ENCODE assay signal across 8 cellular contexts in genomic region chr5:123511648-123512605, GRCh38. TPM values are rescaled to one million over a fixed set of nuclear protein-coding genes. Genes with fewer than 3 reads are reported as not detected.
DNase-seq lines count a peak whose midpoint lies in the region; ATAC-seq and TF ChIP-seq lines count a peak whose summit lies in the region.

CSNK1G3 (plus strand) TSS chr5:123512177; CDS start chr5:123545664, 33,487 bp downstream.

- POLR2A ChIA-PET in CD8-positive, alpha-beta memory T cell (lab: Charles Lee): interaction anchor here (0.7 to 4.2 kb wide), 7 partner anchors 9 to 1551 kb away, joined by 3 to 68 read pairs (median 5); partner anchors contain the start of genes CEP120 and SRFBP1

- intact Hi-C loops in lower lobe of right lung (cut with DNase I): no loop called here

- peak within 1 kb of the TSS; percentile 65 for H3K4me3 ChIP-seq in CD8-positive, alpha-beta memory T cell (ENCODE audit: low read length)
- H3K4me3 ChIP-seq in lower lobe of right lung: peak within 1 kb of the TSS; percentile 74

- peak within 1 kb of the TSS; percentile 70 for H3K27ac ChIP-seq in CD8-positive, alpha-beta memory T cell (ENCODE audit: low read depth, low read length)
- peak within 1 kb of the TSS; percentile 94 for H3K27ac ChIP-seq in lower lobe of right lung

- CTCF ChIA-PET in CD8-positive, alpha-beta memory T cell (lab: Charles Lee): interaction anchor here (1.0 to 4.0 kb wide), 3 partner anchors 24 to 88 kb away, joined by 3 to 35 read pairs (median 5); partner anchors contain the start of gene CEP120

- ATAC-seq in GM19463 (IDR thresholded peaks at IDR 0.05; ENCODE audit: unreplicated experiment): peak; percentile 89
- peak; percentile 98 for ATAC-seq in lower lobe of right lung

- no peaks in the 10 kb centered on the region for H3K36me3 ChIP-seq in CD8-positive, alpha-beta memory T cell (ENCODE audit: insufficient read depth, low read length)
- no peaks in the 10 kb centered on the region for H3K36me3 ChIP-seq in lower lobe of right lung

- peaks cover 4 to 6% of the 10 kb centered on the region in 2 donors for H3K27me3 Mint-ChIP-seq in CD8-positive, alpha-beta memory T cell

- no peak for TF ChIP-seq CTCF in lower lobe of right lung (IDR thresholded peaks at IDR 0.05)

- peaks cover 0 to 12% (median 0%) of the 10 kb centered on the region in 3 donors for H3K36me3 Mint-ChIP-seq in CD8-positive, alpha-beta memory T cell

- DNase-seq in CD8-positive, alpha-beta memory T cell: peak; percentile 85 to 95 (median 91)
- DNase-seq in HPDE6-E6E7 (ENCODE audit: extremely low spot score): peak; percentile 96
- peak; percentile 90 for DNase-seq in NK-92 treated with Interleukin-12 subunit alpha and Interleukin-12 subunit beta, amount 100 ng/mL, for 24 hours (lab: John Stamatoyannopoulos, UW)
- peak; percentile 92 for DNase-seq in activated CD8-positive, alpha-beta memory T cell treated with anti-CD3 and anti-CD28 coated beads for 24 hours
- DNase-seq in effector CD4-positive, alpha-beta T cell: peak; percentile 88
- DNase-seq in lower lobe of right lung: peak; percentile 96
- DNase-seq in stimulated activated CD4-positive, alpha-beta T cell treated with anti-CD3 and anti-CD28 coated beads, TNF-alpha, amount 100 ng/mL, for 24 hours (ENCODE audit: low read depth in 3 of 3): peak; percentile 83 to 91 (median 87)

- H3K27me3 ChIP-seq in CD8-positive, alpha-beta memory T cell (ENCODE audit: insufficient read depth, low read length, poor library complexity, severe bottlenecking): no peaks in the 10 kb centered on the region
- no peaks in the 10 kb centered on the region for H3K27me3 ChIP-seq in lower lobe of right lung (ENCODE audit: low read depth)

- H3K4me3 Mint-ChIP-seq in CD8-positive, alpha-beta memory T cell: peak within 1 kb of the TSS; percentile 92 to 100 (median 97)

- no peaks in the 10 kb centered on the region for H3K9me3 ChIP-seq in CD8-positive, alpha-beta memory T cell (ENCODE audit: low read length)
- no peaks in the 10 kb centered on the region for H3K9me3 ChIP-seq in lower lobe of right lung

- peaks cover 35 to 57% (median 47%) of the 10 kb centered on the region in 3 donors for H3K4me1 Mint-ChIP-seq in CD8-positive, alpha-beta memory T cell

- peak within 1 kb of the TSS; percentile 92 to 99 (median 98) for H3K27ac Mint-ChIP-seq in CD8-positive, alpha-beta memory T cell

- H3K4me1 ChIP-seq in CD8-positive, alpha-beta memory T cell (ENCODE audit: insufficient read depth, low read length): peaks cover 32% of the 10 kb centered on the region
- H3K4me1 ChIP-seq in lower lobe of right lung: peaks cover 22% of the 10 kb centered on the region

- no peaks in the 10 kb centered on the region for H3K9me3 Mint-ChIP-seq in CD8-positive, alpha-beta memory T cell

RNA-seq across cellular contexts. Expression of gene CSNK1G3, which starts in this region (rescaled TPM):
- 10 to 100 TPM; 48.3 to 51.9 TPM for total RNA-seq in CD8-positive, alpha-beta memory T cell
- 25.5 TPM for polyA plus RNA-seq in CD8-positive, alpha-beta memory T cell
- 35.2 TPM for total RNA-seq in lower lobe of right lung

Comparison
In these comparisons a context has a peak if more than half of its experiments do, and no peak if none do; other contexts are left out.
1. Peak in every context shown above with its lines: DNase-seq, ATAC-seq, H3K4me3 ChIP-seq and H3K27ac ChIP-seq.